Comparison of ENCODE assay signal across 17 cellular contexts in the genomic region with DNA sequence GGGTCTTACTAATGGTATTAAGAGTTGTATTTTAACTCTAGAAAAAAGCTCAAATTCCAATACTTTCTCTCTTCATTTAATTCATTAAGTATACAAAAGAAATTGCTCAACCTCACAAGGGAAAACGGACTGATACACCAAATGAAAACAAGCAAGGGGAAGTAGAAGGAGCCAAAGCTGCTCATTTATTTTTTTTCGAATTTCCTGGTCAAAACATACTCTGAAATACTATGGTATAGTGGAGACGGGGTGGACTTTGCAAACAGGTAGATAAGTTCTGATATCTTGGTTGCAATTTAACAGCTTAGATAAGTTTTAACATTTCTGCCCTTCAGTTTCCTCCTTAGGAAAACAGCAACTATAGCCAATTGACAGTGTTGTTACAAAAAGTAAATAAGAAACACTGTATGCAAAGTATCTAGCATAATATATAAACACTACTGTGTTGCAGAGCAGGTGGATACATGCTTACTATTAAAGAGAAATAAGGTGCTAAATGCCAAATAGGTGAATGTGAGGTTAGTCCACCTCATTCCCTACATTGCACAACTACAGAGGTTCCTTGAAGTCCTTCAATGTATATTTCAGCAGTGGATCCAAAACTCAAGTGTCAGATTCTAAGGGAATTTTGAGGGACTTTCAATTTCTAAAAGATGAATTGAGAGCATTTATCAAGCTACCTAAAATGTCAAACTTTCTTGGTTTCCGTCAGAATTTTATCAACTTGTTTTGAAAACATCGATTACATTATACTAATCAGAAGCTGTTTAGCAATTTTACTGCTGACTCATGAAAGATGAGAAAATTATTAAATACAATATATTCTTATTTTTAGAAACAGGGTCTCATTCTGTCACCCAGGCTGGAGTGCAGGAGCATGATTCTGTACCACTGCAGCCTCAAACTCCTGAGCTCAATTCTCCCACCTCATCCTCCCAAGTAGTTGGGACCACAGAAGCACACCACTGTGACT. TPM values are rescaled to one million over a fixed set of nuclear protein-coding genes. Genes with fewer than 3 reads are reported as not detected.
DNase-seq lines count a peak whose midpoint lies in the region; ATAC-seq, FAIRE-seq and TF ChIP-seq lines count a peak whose summit lies in the region.
"Had no signal": no experiment of that assay in that cellular context is flagged by ENCODE, and none has a peak within 500 bp of the region (broad histone marks: within the 10 kb centered on the region; RNA-seq: fewer than 3 reads in every experiment).

No MANE protein-coding gene starts in this region.

- H3K27ac ChIP-seq in transverse colon = peak overlapping the region; percentile 52 to 60 (median 56)
- H3K27ac ChIP-seq: cardiac muscle cell, gastrocnemius medialis had no signal

- TF ChIP-seq POLR2A in transverse colon (IDR thresholded peaks at IDR 0.05) (no peak), GM12891 (IDR thresholded peaks at IDR 0.05; ENCODE audit: low read depth, low read length) (no peak), GM12892 (IDR thresholded peaks at IDR 0.05; ENCODE audit: low read depth, low read length) (no peak)

- H3K4me1 ChIP-seq in transverse colon = peaks cover 0 to 17% (median 4%) of the 10 kb centered on the region in 4 donors

- no peak for TF ChIP-seq EP300 in transverse colon (IDR thresholded peaks at IDR 0.05; ENCODE audit: low read depth)

- FAIRE-seq in GM12891 (lab: Jason Lieb, UNC) = no peak
- no peak for FAIRE-seq in GM12892 (lab: Jason Lieb, UNC)

- POLR2A ChIA-PET in activated B cell treated with CpG ODN at 0.5 μM for 24 hours (lab: Charles Lee) = interaction anchor here (0.6 to 4.2 kb wide), 10 partner anchors 10 to 140 kb away, joined by 3 to 47 read pairs (median 6); a partner anchor contains a TSS

- ATAC-seq in activated B cell treated with CpG ODN at 0.5 μM for 24 hours (ENCODE audit: low read depth) (no peak), left lobe of liver (peak; percentile 25)
- ATAC-seq: activated naive CD4-positive, alpha-beta T cell treated with anti-CD3 and anti-CD28 coated beads, Interleukin-2, amount 50 U/mL, for 72 hours; gastrocnemius medialis had no signal

- in situ Hi-C loops in transverse colon (cut with MboI; ENCODE audit: low pct_ligation_motif_present in 1 of 4, low pct_unique_long_range_greater_than_20kb in 1 of 4, low sequenced_read_pairs in 3 of 4) = no loop called here

- peaks cover 69% of the 10 kb centered on the region for H3K36me3 Mint-ChIP-seq in activated CD4-positive, alpha-beta T cell treated with anti-CD3 and anti-CD28 coated beads, Interleukin-2, amount 10 ng/mL, durations not matched to agents 24 days and 14 days (ENCODE audit: low read depth)
- peaks cover 73% of the 10 kb centered on the region for H3K36me3 Mint-ChIP-seq in activated B cell treated with CpG ODN at 0.5 μM for 24 hours (ENCODE audit: low read depth)

- H3K4me3 Mint-ChIP-seq in activated CD4-positive, alpha-beta T cell treated with anti-CD3 and anti-CD28 coated beads, Interleukin-2, amount 10 ng/mL, durations not matched to agents 24 days and 14 days = no peak overlapping the region
- no peak overlapping the region for H3K4me3 Mint-ChIP-seq in activated B cell treated with CpG ODN at 0.5 μM for 24 hours
- H3K4me3 Mint-ChIP-seq: endodermal cell had no signal

- 54 to 67% methylated on average over 5 of the region's 5 CpGs for WGBS in transverse colon (ENCODE audit: low coverage in 1 of 2), 2 donors

- DNase-seq in activated CD4-positive, alpha-beta T cell treated with anti-CD3 and anti-CD28 coated beads, Interleukin-2, amount 10 ng/mL, durations not matched to agents 24 days and 14 days = no peak
- DNase-seq in activated CD4-positive, alpha-beta T cell treated with anti-CD3 and anti-CD28 coated beads for 48 hours = no peak
- DNase-seq in activated B cell treated with CpG ODN at 0.5 μM for 24 hours = no peak
- DNase-seq in left lobe of liver (ENCODE audit: low spot score) = no peak
- DNase-seq in transverse colon = no peak
- DNase-seq in GM12891 (ENCODE audit: insufficient read length, low spot score) = no peak
- DNase-seq in NCI-H2196 (lab: John Stamatoyannopoulos, UW; ENCODE audit: unreplicated experiment) = no peak
- DNase-seq in GM12892 (ENCODE audit: insufficient read length) = no peak
- DNase-seq: endodermal cell; gastrocnemius medialis; NCI-H446 treated with DMSO at 0.1 percent for 48 hours; OCI-M1; posterior cingulate gyrus; SK-N-SH; stimulated activated CD4-positive, alpha-beta T cell treated with anti-CD3 and anti-CD28 coated beads, Interleukin-12 subunit alpha, Interleukin-12 subunit beta, amount 100 ng/mL, for 4 hours had no signal

- H3K27me3 ChIP-seq in transverse colon = no peaks in the 10 kb centered on the region
- H3K27me3 ChIP-seq: cardiac muscle cell, gastrocnemius medialis had no signal

- CTCF ChIA-PET in activated B cell treated with CpG ODN at 0.5 μM for 24 hours (lab: Charles Lee) = interaction anchor here (1.4 kb wide), 1 partner anchor 12 kb away, joined by 3 read pairs; no protein-coding TSS in a partner anchor

- no peaks in the 10 kb centered on the region for H3K27me3 Mint-ChIP-seq in activated CD4-positive, alpha-beta T cell treated with anti-CD3 and anti-CD28 coated beads, Interleukin-2, amount 10 ng/mL, durations not matched to agents 24 days and 14 days
- no peaks in the 10 kb centered on the region for H3K27me3 Mint-ChIP-seq in activated B cell treated with CpG ODN at 0.5 μM for 24 hours

- intact Hi-C loops in activated CD4-positive, alpha-beta T cell treated with anti-CD3 and anti-CD28 coated beads, Interleukin-2, amount 10 ng/mL, durations not matched to agents 24 days and 14 days (cut with micrococcal nuclease) = no loop called here
- intact Hi-C loops in activated B cell treated with CpG ODN at 0.5 μM for 24 hours (cut with micrococcal nuclease) (no loop called here), transverse colon (cut with DNase I; ENCODE audit: low total_unique reads) (no loop called here)

- no peaks in the 10 kb centered on the region for H3K9me3 ChIP-seq in transverse colon
- H3K9me3 ChIP-seq: gastrocnemius medialis, SK-N-SH had no signal

- peaks cover 20% of the 10 kb centered on the region for H3K4me1 Mint-ChIP-seq in activated CD4-positive, alpha-beta T cell treated with anti-CD3 and anti-CD28 coated beads, Interleukin-2, amount 10 ng/mL, durations not matched to agents 24 days and 14 days
- peaks cover 30% of the 10 kb centered on the region for H3K4me1 Mint-ChIP-seq in activated B cell treated with CpG ODN at 0.5 μM for 24 hours
- H3K4me1 Mint-ChIP-seq: endodermal cell had no signal

- peaks cover 0 to 51% (median 17%) of the 10 kb centered on the region in 4 donors for H3K36me3 ChIP-seq in transverse colon

- no peak for TF ChIP-seq CTCF in activated B cell treated with CpG ODN at 0.5 μM for 24 hours (IDR thresholded peaks at IDR 0.05)
- TF ChIP-seq CTCF in transverse colon (IDR thresholded peaks at IDR 0.05) = no peak

- no peak overlapping the region for H3K4me3 ChIP-seq in transverse colon
- H3K4me3 ChIP-seq: cardiac muscle cell, gastrocnemius medialis had no signal

- no peaks in the 10 kb centered on the region for H3K9me3 Mint-ChIP-seq in activated CD4-positive, alpha-beta T cell treated with anti-CD3 and anti-CD28 coated beads, Interleukin-2, amount 10 ng/mL, durations not matched to agents 24 days and 14 days
- H3K9me3 Mint-ChIP-seq in activated B cell treated with CpG ODN at 0.5 μM for 24 hours = no peaks in the 10 kb centered on the region
- H3K9me3 Mint-ChIP-seq: activated naive CD4-positive, alpha-beta T cell treated with anti-CD3 and anti-CD28 coated beads, Interleukin-2, amount 50 U/mL, for 72 hours; endodermal cell had no signal

- H3K27ac Mint-ChIP-seq in activated CD4-positive, alpha-beta T cell treated with anti-CD3 and anti-CD28 coated beads, Interleukin-2, amount 10 ng/mL, durations not matched to agents 24 days and 14 days = peak overlapping the region; percentile 43
- H3K27ac Mint-ChIP-seq in activated B cell treated with CpG ODN at 0.5 μM for 24 hours = peak overlapping the region; percentile 59
- H3K27ac Mint-ChIP-seq: endodermal cell had no signal

TF ChIP-seq in GM12891, 5 proteins besides CTCF, POLR2A, EP300 and RAD21:
- no peak for TF ChIP-seq TAF1 (IDR thresholded peaks at IDR 0.05; ENCODE audit: low read depth, low read length)
- TF ChIP-seq PAX5 (IDR thresholded peaks at IDR 0.05; ENCODE audit: insufficient read depth, low read length, severe bottlenecking) = no peak
- no peak for TF ChIP-seq POU2F2 (IDR thresholded peaks at IDR 0.05; ENCODE audit: low read depth, low read length)
- TF ChIP-seq SPI1 (IDR thresholded peaks at IDR 0.05; ENCODE audit: low read depth, low read length) = no peak
- TF ChIP-seq POLR2AphosphoS5 (IDR thresholded peaks at IDR 0.05; ENCODE audit: low read depth, low read length) = no peak

RNA-seq across cellular contexts. Expression of a gene that starts 11.0 kb away (rescaled TPM):
- 81.8 and 82.9 TPM in 2 replicates for total RNA-seq in activated CD4-positive, alpha-beta T cell treated with anti-CD3 and anti-CD28 coated beads, Interleukin-2, amount 10 ng/mL, durations not matched to agents 24 days and 14 days
- 41.4 and 47.6 TPM in 2 replicates for total RNA-seq in activated B cell treated with CpG ODN at 0.5 μM for 24 hours
- 65.2 TPM for total RNA-seq in left lobe of liver
- 100 to 1,000 TPM in 3 of 4 donors, 10 to 100 TPM in 1; 78.2 to 129 (median 101) TPM for total RNA-seq in transverse colon
- 48.3 TPM for polyA plus RNA-seq in GM12891 (2012; ENCODE audit: low read depth, missing spikeins)
- 51.5 TPM for polyA plus RNA-seq in GM12892 (2012; ENCODE audit: missing spikeins)

RNA-seq across cellular contexts. Expression of a gene that starts 11.6 kb away (rescaled TPM):
- total RNA-seq in activated CD4-positive, alpha-beta T cell treated with anti-CD3 and anti-CD28 coated beads, Interleukin-2, amount 10 ng/mL, durations not matched to agents 24 days and 14 days = 145 and 146 TPM in 2 replicates
- total RNA-seq in activated B cell treated with CpG ODN at 0.5 μM for 24 hours = 132 and 160 TPM in 2 replicates
- 33.6 TPM for total RNA-seq in left lobe of liver
- total RNA-seq in transverse colon = 100 to 1,000 TPM in 2 of 4 donors, 10 to 100 TPM in 2; 71.8 to 129 (median 99.4) TPM
- 60.3 TPM for polyA plus RNA-seq in GM12891 (2012; ENCODE audit: low read depth, missing spikeins)
- 70.0 TPM for polyA plus RNA-seq in GM12892 (2012; ENCODE audit: missing spikeins)

RNA-seq across cellular contexts. Expression of a gene that starts 20.8 kb away (rescaled TPM):
- 50.4 and 54.6 TPM in 2 replicates for total RNA-seq in activated CD4-positive, alpha-beta T cell treated with anti-CD3 and anti-CD28 coated beads, Interleukin-2, amount 10 ng/mL, durations not matched to agents 24 days and 14 days
- total RNA-seq in activated B cell treated with CpG ODN at 0.5 μM for 24 hours (72.5 and 80.2 TPM in 2 replicates), left lobe of liver (13.4 TPM), transverse colon (10 to 100 TPM; 23.1 to 37.8 (median 33.8) TPM)
- 39.0 TPM for polyA plus RNA-seq in GM12891 (2012; ENCODE audit: low read depth, missing spikeins)
- 48.4 TPM for polyA plus RNA-seq in GM12892 (2012; ENCODE audit: missing spikeins)
